In genomic region chr3:97971679-97972567, GRCh38 we compare ENCODE assay signal across 8 cellular contexts. TPM values are rescaled to one million over a fixed set of nuclear protein-coding genes. Genes with fewer than 3 reads are reported as not detected.
DNase-seq lines count a peak whose midpoint lies in the region; ATAC-seq and TF ChIP-seq lines count a peak whose summit lies in the region.

TSS of gene RIOX2 (minus strand) at chr3:97972431. CDS start at chr3:97967593, 4,838 bp downstream.

- peak; percentile 52 to 76 (median 65) for DNase-seq in CD4-positive, alpha-beta T cell
- DNase-seq in NOMO-1 treated with dmso at 0.1 percent for 144 hours (lab: John Stamatoyannopoulos, UW; ENCODE audit: unreplicated experiment) = peak; percentile 68
- DNase-seq in activated CD8-positive, alpha-beta memory T cell treated with anti-CD3 and anti-CD28 coated beads, Interleukin-2, amount 50 U/mL, for 24 hours (ENCODE audit: extremely low read depth) = peak; percentile 21
- DNase-seq in epidermal melanocyte (ENCODE audit: insufficient read length, low spot score) = peak; percentile 56
- DNase-seq in mucosa of descending colon = peak; percentile 85 to 89 (median 87)
- DNase-seq in stimulated activated CD8-positive, alpha-beta memory T cell treated with anti-CD3 and anti-CD28 coated beads, Interleukin-4, amount 100 ng/mL, for 4 hours (ENCODE audit: low read depth in 2 of 2, low spot score in 1 of 2) = peak; percentile 45 to 57

- H3K9me3 Mint-ChIP-seq in CD4-positive, alpha-beta T cell = no peaks in the 10 kb centered on the region

- POLR2A ChIA-PET in CD4-positive, alpha-beta T cell (lab: Charles Lee) = interaction anchor here (0.6 to 2.0 kb wide), 12 partner anchors 11 to 208 kb away, joined by 3 to 20 read pairs (median 3); partner anchors contain the start of genes ARL6 and CRYBG3

- no peaks in the 10 kb centered on the region for H3K27me3 Mint-ChIP-seq in CD4-positive, alpha-beta T cell

- CTCF ChIA-PET in CD4-positive, alpha-beta T cell (lab: Charles Lee) = interaction anchor here (0.7 to 1.5 kb wide), 2 partner anchors 68 to 151 kb away, joined by 3 to 6 read pairs; partner anchors contain the start of gene CRYBG3

- H3K4me3 ChIP-seq in mucosa of descending colon = peak within 1 kb of the TSS; percentile 61

- H3K4me1 ChIP-seq in mucosa of descending colon (ENCODE audit: low read depth) = peaks cover 11% of the 10 kb centered on the region

- no peak within 1 kb of the TSS for H3K27ac ChIP-seq in CD4-positive, alpha-beta T cell (ENCODE audit: low read depth, low read length)

- no peaks in the 10 kb centered on the region for H3K27me3 ChIP-seq in CD4-positive, alpha-beta T cell (ENCODE audit: control insufficient read depth, insufficient read depth, low read length)

- peak within 1 kb of the TSS; percentile 91 for H3K27ac Mint-ChIP-seq in CD4-positive, alpha-beta T cell

- intact Hi-C loops in CD4-positive, alpha-beta T cell (cut with DNase I, micrococcal nuclease) = loop anchor here (5.0 to 10.0 kb wide), 6 partner anchors 57 to 923 kb away; partner anchors contain the start of genes CLDND1 (in 1 of the 2), CRYBG3 (in 1 of the 2) and GABRR3 (in 1 of the 2)
- intact Hi-C loops in mucosa of descending colon (cut with DNase I, micrococcal nuclease) = no loop called here

- H3K36me3 Mint-ChIP-seq in CD4-positive, alpha-beta T cell (ENCODE audit: low read depth) = peaks cover 20% of the 10 kb centered on the region

- no peak for TF ChIP-seq CTCF in CD4-positive, alpha-beta T cell (IDR thresholded peaks at IDR 0.05)
- no peak for TF ChIP-seq CTCF in mucosa of descending colon (IDR thresholded peaks at IDR 0.05)

- no peaks in the 10 kb centered on the region for H3K36me3 ChIP-seq in mucosa of descending colon (ENCODE audit: low read depth)

- peaks cover 72% of the 10 kb centered on the region for H3K4me1 Mint-ChIP-seq in CD4-positive, alpha-beta T cell (ENCODE audit: low read depth)

- ATAC-seq in CD4-positive, alpha-beta T cell (ENCODE audit: poor library complexity) = peak; percentile 93
- peak; percentile 88 for ATAC-seq in GM19328 (IDR thresholded peaks at IDR 0.05; ENCODE audit: unreplicated experiment)
- ATAC-seq in HG03520 (IDR thresholded peaks at IDR 0.05; ENCODE audit: unreplicated experiment) = peak; percentile 92
- peak; percentile 98 for ATAC-seq in mucosa of descending colon

- no peaks in the 10 kb centered on the region for H3K9me3 ChIP-seq in CD4-positive, alpha-beta T cell (ENCODE audit: control insufficient read depth, low read length)
- no peaks in the 10 kb centered on the region for H3K9me3 ChIP-seq in mucosa of descending colon

- H3K4me3 Mint-ChIP-seq in CD4-positive, alpha-beta T cell = peak within 1 kb of the TSS; percentile 91

RNA-seq across cellular contexts. Expression of gene RIOX2, which starts in this region (rescaled TPM):
- total RNA-seq in CD4-positive, alpha-beta T cell = 10 to 100 TPM; 13.1 to 13.5 TPM
- 10 to 100 TPM; 13.5 to 20.8 (median 20.7) TPM for total RNA-seq in mucosa of descending colon

Comparison
In these comparisons a context has a peak if more than half of its experiments do, and no peak if none do; other contexts are left out.
1. DNase-seq: peak in every context shown above with its lines; median percentile 87 in mucosa of descending colon; 68 in NOMO-1 treated with dmso at 0.1 percent for 144 hours; 65 in CD4-positive, alpha-beta T cell; 56 in epidermal melanocyte; 51 in stimulated activated CD8-positive, alpha-beta memory T cell treated with anti-CD3 and anti-CD28 coated beads, Interleukin-4, amount 100 ng/mL, for 4 hours; 21 in activated CD8-positive, alpha-beta memory T cell treated with anti-CD3 and anti-CD28 coated beads, Interleukin-2, amount 50 U/mL, for 24 hours.
2. intact Hi-C loops: an anchor here in CD4-positive, alpha-beta T cell (5.0 to 10.0 kb wide); none called in mucosa of descending colon.